Comparison of ENCODE assay signal across 11 cellular contexts in genomic region chr10:98308602-98309365, GRCh38. TPM values are rescaled to one million over a fixed set of nuclear protein-coding genes. Genes with fewer than 3 reads are reported as not detected.
DNase-seq lines count a peak whose midpoint lies in the region; ATAC-seq and TF ChIP-seq lines count a peak whose summit lies in the region.
"Had no signal": no experiment of that assay in that cellular context is flagged by ENCODE, and none has a peak within 500 bp of the region (broad histone marks: within the 10 kb centered on the region; RNA-seq: fewer than 3 reads in every experiment).

No MANE protein-coding gene starts in this region.

- H3K4me3 ChIP-seq in DND-41 (ENCODE audit: low read depth in 1 of 2, low read length in 2 of 2) (no peak overlapping the region), fibroblast of lung (replicated peaks in 1 of 4; ENCODE audit: control extremely low read depth in 1 of 4, insufficient read depth in 1 of 4, low read depth in 3 of 4, low read length in 4 of 4) (peak overlapping the region in 2 of 4 experiments; percentile 19 to 41), osteoblast (ENCODE audit: insufficient read depth, low read length) (peak overlapping the region; percentile 58), mucosa of descending colon (no peak overlapping the region)

- H3K9me3 ChIP-seq in DND-41 (ENCODE audit: insufficient read depth, low read length, severe bottlenecking), result no peaks in the 10 kb centered on the region
- H3K9me3 ChIP-seq in fibroblast of lung (ENCODE audit: control insufficient read depth, insufficient read depth, low read depth, low read length), result no peaks in the 10 kb centered on the region
- H3K9me3 ChIP-seq in osteoblast (ENCODE audit: low read depth, low read length), result no peaks in the 10 kb centered on the region
- H3K9me3 ChIP-seq in mucosa of descending colon, result no peaks in the 10 kb centered on the region

- TF ChIP-seq CTCF in DND-41 (IDR thresholded peaks at IDR 0.05; ENCODE audit: borderline replicate concordance, extremely low read depth, low read length, poor library complexity, severe bottlenecking) (peak; percentile 16), fibroblast of lung (conservative IDR thresholded peaks at IDR 0.05 in 1 of 2, IDR thresholded peaks at IDR 0.05 in 1 of 2; ENCODE audit: low read depth in 1 of 2, low read length in 2 of 2) (no peak), osteoblast (IDR thresholded peaks at IDR 0.05; ENCODE audit: extremely low read depth, low read depth, low read length) (no peak), mucosa of descending colon (IDR thresholded peaks at IDR 0.05) (no peak)

- H3K27ac ChIP-seq in DND-41 (ENCODE audit: low read length) (no peak overlapping the region), fibroblast of lung (ENCODE audit: insufficient read depth, low read length) (no peak overlapping the region), osteoblast (ENCODE audit: low read depth, low read length) (no peak overlapping the region)

- H3K4me1 ChIP-seq in DND-41 (ENCODE audit: insufficient read depth, low read length), result no peaks in the 10 kb centered on the region
- H3K4me1 ChIP-seq in fibroblast of lung (ENCODE audit: control insufficient read depth, extremely low read depth, insufficient read depth, low read length), result peaks cover 8% of the 10 kb centered on the region
- H3K4me1 ChIP-seq in osteoblast (ENCODE audit: insufficient read depth, low read length), result peaks cover 17% of the 10 kb centered on the region
- no peaks in the 10 kb centered on the region for H3K4me1 ChIP-seq in mucosa of descending colon (ENCODE audit: low read depth)

- H3K27me3 ChIP-seq in DND-41 (ENCODE audit: insufficient read depth, low read length, poor library complexity) (peaks cover 25% of the 10 kb centered on the region), fibroblast of lung (ENCODE audit: control insufficient read depth, insufficient read depth, low read length) (peaks cover 3% of the 10 kb centered on the region), osteoblast (ENCODE audit: insufficient read depth, low read length) (no peaks in the 10 kb centered on the region)

- H3K9ac ChIP-seq in DND-41 (ENCODE audit: low read depth, low read length) (no peak overlapping the region), fibroblast of lung (ENCODE audit: insufficient read depth, low read length) (no peak overlapping the region)

- DNase-seq in DND-41, result no peak
- DNase-seq in NCI-H69 (lab: John Stamatoyannopoulos, UW), result peak; percentile 35
- no peak for DNase-seq in fibroblast of lung (ENCODE audit: low read depth in 2 of 2)
- no peak for DNase-seq in osteoblast (ENCODE audit: insufficient read length, low spot score, missing footprints)
- no peak for DNase-seq in SIG-M5 (lab: John Stamatoyannopoulos, UW)
- no peak for DNase-seq in mucosa of descending colon
- DNase-seq in HuH-7.5 (ENCODE audit: low spot score), result no peak
- no peak for DNase-seq in SKM-1 treated with dmso at 0.1 percent for 144 hours (lab: John Stamatoyannopoulos, UW; ENCODE audit: unreplicated experiment)
- DNase-seq: activated effector memory CD4-positive, alpha-beta T cell treated with Interleukin-2 at 50 U/mL for 16 hours; stimulated activated naive B cell treated with anti-CD40 and anti-IgM and Interleukin-4, amounts not matched to agents 10 μg/mL and 1 μg/mL and 100 μg/mL, for 72 hours had no signal

- intact Hi-C loops in mucosa of descending colon (cut with DNase I, micrococcal nuclease), result loop anchor here (5.0 to 10.0 kb wide), 2 partner anchors 66 to 134 kb away; no protein-coding TSS in a partner anchor

- H4K20me1 ChIP-seq in DND-41 (ENCODE audit: insufficient read depth, low read length) (no peaks in the 10 kb centered on the region), fibroblast of lung (ENCODE audit: control insufficient read depth, extremely low read depth, insufficient read depth, low read length) (no peaks in the 10 kb centered on the region), osteoblast (ENCODE audit: insufficient read depth, low read length) (no peaks in the 10 kb centered on the region)

- H2AFZ ChIP-seq in DND-41 (ENCODE audit: low read depth, low read length) (no peak overlapping the region), fibroblast of lung (ENCODE audit: low read length) (peak overlapping the region; percentile 96), osteoblast (ENCODE audit: low read length) (peak overlapping the region; percentile 97)

- H3K4me2 ChIP-seq in DND-41 (ENCODE audit: insufficient read depth, low read length) (no peak overlapping the region), fibroblast of lung (ENCODE audit: extremely low read depth, insufficient read depth, low read length) (peak overlapping the region; percentile 66), osteoblast (ENCODE audit: insufficient read depth, low read length) (peak overlapping the region; percentile 88)

- H3K79me2 ChIP-seq in DND-41 (ENCODE audit: insufficient read depth, low read length) (no peaks in the 10 kb centered on the region), fibroblast of lung (ENCODE audit: control insufficient read depth, insufficient read depth, low read length) (no peaks in the 10 kb centered on the region), osteoblast (ENCODE audit: insufficient read depth, low read length) (no peaks in the 10 kb centered on the region)

- no peak for ATAC-seq in DND-41 (ENCODE audit: insufficient read depth, low read depth)
- ATAC-seq in mucosa of descending colon, result no peak

- H3K36me3 ChIP-seq in DND-41 (ENCODE audit: insufficient read depth, low read length) (no peaks in the 10 kb centered on the region), fibroblast of lung (ENCODE audit: control insufficient read depth, insufficient read depth, low read length) (no peaks in the 10 kb centered on the region), osteoblast (ENCODE audit: insufficient read depth, low read length) (no peaks in the 10 kb centered on the region), mucosa of descending colon (ENCODE audit: low read depth) (no peaks in the 10 kb centered on the region)

RNA-seq across cellular contexts. Expression of gene LOXL4, which starts 40.8 kb away (rescaled TPM):
- total RNA-seq in fibroblast of lung (52.6 and 73.0 TPM in 2 replicates), osteoblast (28.6 and 36.6 TPM in 2 replicates), mucosa of descending colon (1 to 10 TPM in 1 of 3 donors, under 1 TPM in 2; 0.58 to 7.8 (median 0.58) TPM)
- 39.8 and 75.1 TPM in 2 replicates for polyA plus RNA-seq in fibroblast of lung
- 46.9 and 82.2 TPM in 2 replicates for polyA plus RNA-seq in fibroblast of lung (2012)
- 56.8 and 91.7 TPM in 2 replicates for polyA minus RNA-seq in fibroblast of lung (ENCODE audit: low replicate concordance)
- total RNA-seq: HT1080 had no signal
